ENCODE assay signal across 8 cellular contexts in the genomic region with DNA sequence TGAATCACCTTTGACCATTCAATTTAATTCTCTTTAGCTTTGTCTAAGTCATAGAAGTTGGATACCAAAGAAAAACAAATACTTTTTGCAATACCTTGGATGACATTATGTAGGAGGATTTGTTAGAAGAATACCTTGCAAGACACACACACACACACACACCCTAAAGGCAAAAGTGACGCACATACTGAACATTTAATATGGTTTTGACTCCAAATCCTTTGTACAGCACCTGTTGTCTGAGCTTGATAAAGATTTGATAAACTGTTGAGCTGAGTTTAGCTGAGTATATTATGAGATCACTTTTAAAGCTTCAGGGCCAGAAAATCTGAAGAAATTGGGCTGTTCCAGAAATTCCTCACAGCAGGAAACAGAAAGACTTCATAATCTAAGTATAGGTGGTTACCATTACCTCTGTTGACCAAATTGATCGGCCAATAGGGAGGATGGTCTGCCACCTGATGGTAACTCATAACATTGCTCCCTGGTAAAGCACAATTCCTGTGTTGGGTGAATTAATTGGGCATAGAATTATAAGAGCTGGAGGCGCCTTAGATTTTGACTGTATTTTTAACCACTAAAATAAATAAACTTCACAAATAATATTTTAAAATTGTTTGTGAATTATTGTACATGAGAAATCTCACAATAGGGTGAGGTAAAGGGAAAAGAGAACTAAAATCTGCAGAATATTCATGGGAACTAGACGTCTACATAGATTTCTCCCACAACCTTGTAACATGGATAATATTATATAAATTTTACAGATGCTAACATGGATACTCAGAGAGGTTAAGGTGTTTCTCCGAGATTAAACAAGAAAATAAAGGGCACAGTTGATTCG. TPM values are rescaled to one million over a fixed set of nuclear protein-coding genes. Genes with fewer than 3 reads are reported as not detected.
A peak's percentile ranks its signal among the peaks of the same experiment; 100 is the strongest.
DNase-seq lines count a peak whose midpoint lies in the region; ATAC-seq lines count a peak whose summit lies in the region.

No MANE protein-coding gene starts in this region.

- intact Hi-C loops in activated T-helper 1 cell treated with anti-CD3 and anti-CD28 coated beads, Interleukin-12 subunit alpha, Interleukin-12 subunit beta, Interleukin-2, Interleukin-4 antibody, amounts not matched to agents 30 ng/mL and 10 ng/mL and 1 ng/mL, durations not matched to agents 14 hours and 24 hours and 36 hours (cut with micrococcal nuclease): loop anchor here (1.0 to 5.0 kb wide), 5 partner anchors 42 to 477 kb away; a partner anchor contains a TSS
- intact Hi-C loops in left cardiac atrium (cut with DNase I): loop anchor here (1.0 to 10.0 kb wide), 3 partner anchors 77 to 475 kb away; no protein-coding TSS in a partner anchor

- ATAC-seq in left cardiac atrium: peak; percentile 61 to 73
- peak; percentile 73 to 75 for ATAC-seq in stimulated activated naive B cell treated with anti-CD40 and anti-IgM and Interleukin-4, amounts not matched to agents 10 μg/mL and 1 μg/mL and 100 μg/mL, for 72 hours (replicated peaks)

- peaks cover 5% of the 10 kb centered on the region for H3K4me1 Mint-ChIP-seq in activated T-helper 1 cell treated with anti-CD3 and anti-CD28 coated beads, Interleukin-12 subunit alpha, Interleukin-12 subunit beta, Interleukin-2, Interleukin-4 antibody, amounts not matched to agents 30 ng/mL and 10 ng/mL and 1 ng/mL, durations not matched to agents 14 hours and 24 hours and 36 hours (ENCODE audit: low read depth)
- peaks cover 0 to 5% of the 10 kb centered on the region in 2 donors for H3K4me1 Mint-ChIP-seq in stimulated activated naive B cell treated with anti-CD40 and anti-IgM and Interleukin-4, amounts not matched to agents 10 μg/mL and 1 μg/mL and 100 μg/mL, for 72 hours

- no peak overlapping the region for H3K27ac Mint-ChIP-seq in activated T-helper 1 cell treated with anti-CD3 and anti-CD28 coated beads, Interleukin-12 subunit alpha, Interleukin-12 subunit beta, Interleukin-2, Interleukin-4 antibody, amounts not matched to agents 30 ng/mL and 10 ng/mL and 1 ng/mL, durations not matched to agents 14 hours and 24 hours and 36 hours
- H3K27ac Mint-ChIP-seq in stimulated activated naive B cell treated with anti-CD40 and anti-IgM and Interleukin-4, amounts not matched to agents 10 μg/mL and 1 μg/mL and 100 μg/mL, for 72 hours: no peak overlapping the region

- no peaks in the 10 kb centered on the region for H3K36me3 Mint-ChIP-seq in activated T-helper 1 cell treated with anti-CD3 and anti-CD28 coated beads, Interleukin-12 subunit alpha, Interleukin-12 subunit beta, Interleukin-2, Interleukin-4 antibody, amounts not matched to agents 30 ng/mL and 10 ng/mL and 1 ng/mL, durations not matched to agents 14 hours and 24 hours and 36 hours (ENCODE audit: low read depth)
- no peaks in the 10 kb centered on the region for H3K36me3 Mint-ChIP-seq in stimulated activated naive B cell treated with anti-CD40 and anti-IgM and Interleukin-4, amounts not matched to agents 10 μg/mL and 1 μg/mL and 100 μg/mL, for 72 hours

- DNase-seq in AG08395 (ENCODE audit: low spot score) (peak; percentile 72), ELR (ENCODE audit: low read depth) (peak; percentile 63), HCEC 1CT (peak; percentile 34), NAMALWA (ENCODE audit: low spot score) (peak; percentile 75), left cardiac atrium (no peak)
- peak; percentile 5 for DNase-seq in activated T-helper 1 cell treated with anti-CD3 and anti-CD28 coated beads, Interleukin-12 subunit alpha, Interleukin-12 subunit beta, Interleukin-2, Interleukin-4 antibody, amounts not matched to agents 30 ng/mL and 10 ng/mL and 1 ng/mL, durations not matched to agents 14 hours and 24 hours and 36 hours (ENCODE audit: low spot score)
- DNase-seq in stimulated activated naive B cell treated with anti-CD40 and anti-IgM and Interleukin-4, amounts not matched to agents 10 μg/mL and 1 μg/mL and 100 μg/mL, for 72 hours: peak; percentile 20
- DNase-seq in effector CD8-positive, alpha-beta T cell (lab: John Stamatoyannopoulos, UW): no peak

- no peak overlapping the region for H3K4me3 Mint-ChIP-seq in activated T-helper 1 cell treated with anti-CD3 and anti-CD28 coated beads, Interleukin-12 subunit alpha, Interleukin-12 subunit beta, Interleukin-2, Interleukin-4 antibody, amounts not matched to agents 30 ng/mL and 10 ng/mL and 1 ng/mL, durations not matched to agents 14 hours and 24 hours and 36 hours
- no peak overlapping the region for H3K4me3 Mint-ChIP-seq in stimulated activated naive B cell treated with anti-CD40 and anti-IgM and Interleukin-4, amounts not matched to agents 10 μg/mL and 1 μg/mL and 100 μg/mL, for 72 hours

- H3K9me3 Mint-ChIP-seq in activated T-helper 1 cell treated with anti-CD3 and anti-CD28 coated beads, Interleukin-12 subunit alpha, Interleukin-12 subunit beta, Interleukin-2, Interleukin-4 antibody, amounts not matched to agents 30 ng/mL and 10 ng/mL and 1 ng/mL, durations not matched to agents 14 hours and 24 hours and 36 hours: no peaks in the 10 kb centered on the region
- no peaks in the 10 kb centered on the region for H3K9me3 Mint-ChIP-seq in stimulated activated naive B cell treated with anti-CD40 and anti-IgM and Interleukin-4, amounts not matched to agents 10 μg/mL and 1 μg/mL and 100 μg/mL, for 72 hours

- peaks cover 4% of the 10 kb centered on the region for H3K27me3 Mint-ChIP-seq in activated T-helper 1 cell treated with anti-CD3 and anti-CD28 coated beads, Interleukin-12 subunit alpha, Interleukin-12 subunit beta, Interleukin-2, Interleukin-4 antibody, amounts not matched to agents 30 ng/mL and 10 ng/mL and 1 ng/mL, durations not matched to agents 14 hours and 24 hours and 36 hours (ENCODE audit: insufficient read depth)
- H3K27me3 Mint-ChIP-seq in stimulated activated naive B cell treated with anti-CD40 and anti-IgM and Interleukin-4, amounts not matched to agents 10 μg/mL and 1 μg/mL and 100 μg/mL, for 72 hours: no peaks in the 10 kb centered on the region

RNA-seq across cellular contexts. Expression of a gene that starts 21.9 kb away (rescaled TPM):
- 79.1 and 83.1 TPM in 2 replicates for total RNA-seq in activated T-helper 1 cell treated with anti-CD3 and anti-CD28 coated beads, Interleukin-12 subunit alpha, Interleukin-12 subunit beta, Interleukin-2, Interleukin-4 antibody, amounts not matched to agents 30 ng/mL and 10 ng/mL and 1 ng/mL, durations not matched to agents 14 hours and 24 hours and 36 hours
- total RNA-seq in left cardiac atrium: 10 to 100 TPM; 13.7 to 17.0 TPM

RNA-seq across cellular contexts. Expression of a gene that starts 42.3 kb away (rescaled TPM):
- 28.7 and 29.6 TPM in 2 replicates for total RNA-seq in activated T-helper 1 cell treated with anti-CD3 and anti-CD28 coated beads, Interleukin-12 subunit alpha, Interleukin-12 subunit beta, Interleukin-2, Interleukin-4 antibody, amounts not matched to agents 30 ng/mL and 10 ng/mL and 1 ng/mL, durations not matched to agents 14 hours and 24 hours and 36 hours
- total RNA-seq in left cardiac atrium: 10 to 100 TPM in 1 of 2 donors, 1 to 10 TPM in 1; 7.9 to 13.6 TPM

Comparison
In these comparisons a context has a peak if more than half of its experiments do, and no peak if none do; other contexts are left out.
1. DNase-seq: peak in AG08395 (single experiment), ELR (single experiment), HCEC 1CT (single experiment), NAMALWA (single experiment), activated T-helper 1 cell treated with anti-CD3 and anti-CD28 coated beads, Interleukin-12 subunit alpha, Interleukin-12 subunit beta, Interleukin-2, Interleukin-4 antibody, amounts not matched to agents 30 ng/mL and 10 ng/mL and 1 ng/mL, durations not matched to agents 14 hours and 24 hours and 36 hours (single experiment) and stimulated activated naive B cell treated with anti-CD40 and anti-IgM and Interleukin-4, amounts not matched to agents 10 μg/mL and 1 μg/mL and 100 μg/mL, for 72 hours (single experiment); none in left cardiac atrium (single experiment) and effector CD8-positive, alpha-beta T cell (single experiment).